1 cellular context compared by ENCODE assay signal in genomic region chr1:67214420-67215174, GRCh38.
TF ChIP-seq lines count a peak whose summit lies in the region.

No MANE protein-coding gene starts in this region.

TF ChIP-seq in GM12878, 131 proteins besides CTCF, POLR2A, EP300 and RAD21 (continued from another document):
- TF ChIP-seq MTA2 (IDR thresholded peaks at IDR 0.05; ENCODE audit: low read depth) (peak; percentile 74), ETV6 (conservative IDR thresholded peaks at IDR 0.05 in 1 of 2, IDR thresholded peaks at IDR 0.05 in 1 of 2; ENCODE audit: borderline replicate concordance in 1 of 2, low read depth in 1 of 2) (peak in 1 of 2 experiments; percentile 21; a peak in 1 of 4 replicates), IKZF2 (IDR thresholded peaks at IDR 0.05) (peak; percentile 53 to 58; a peak in 3 of 4 replicates), RELB (IDR thresholded peaks at IDR 0.05; ENCODE audit: low read depth) (peak; percentile 71), NFIC (IDR thresholded peaks at IDR 0.05; ENCODE audit: low read depth, low read length) (peak; percentile 69), ZBTB4 (CRISPR knock-in tag; IDR thresholded peaks at IDR 0.05) (no peak), MLLT1 (IDR thresholded peaks at IDR 0.05) (peak; percentile 72; the same call in 1 of the 2 replicates), CHD1 (IDR thresholded peaks at IDR 0.05; ENCODE audit: low read depth, low read length) (no peak), RAD51 (IDR thresholded peaks at IDR 0.05) (peak; percentile 16; the same call in 1 of the 2 replicates), SMARCA5 (IDR thresholded peaks at IDR 0.05) (peak; percentile 24; the same call in 1 of the 2 replicates), ZNF24 (IDR thresholded peaks at IDR 0.05) (0 out of 2 replicates have a peak, but pooled peaks have one; percentile 33), ATF7 (IDR thresholded peaks at IDR 0.05; ENCODE audit: low read depth) (peak; percentile 41; the same call in 1 of the 2 replicates), ZNF207 (IDR thresholded peaks at IDR 0.05; ENCODE audit: borderline replicate concordance) (no peak), NKRF (conservative IDR thresholded peaks at IDR 0.05) (no peak; the same call in 1 of the 2 replicates), SMC3 (IDR thresholded peaks at IDR 0.05; ENCODE audit: borderline replicate concordance, low read length) (peak; percentile 58), ZNF384 (IDR thresholded peaks at IDR 0.05; ENCODE audit: borderline replicate concordance, low read depth, low read length) (peak; percentile 40; the same call in 1 of the 2 replicates), BCLAF1 (IDR thresholded peaks at IDR 0.05) (no peak), DPF2 (IDR thresholded peaks at IDR 0.05) (no peak), BHLHE40 (IDR thresholded peaks at IDR 0.05; ENCODE audit: borderline replicate concordance in 1 of 2, low read depth in 2 of 2, low read length in 1 of 2) (peak; percentile 5 to 58; a peak in 2 of 4 replicates), PAX5 (IDR thresholded peaks at IDR 0.05; ENCODE audit: borderline replicate concordance, low read depth, low read length) (peak; percentile 80), STAT1 (conservative IDR thresholded peaks at IDR 0.05) (no peak), YY1 (IDR thresholded peaks at IDR 0.05; ENCODE audit: low read depth, low read length) (peak; percentile 71; the same call in 1 of the 2 replicates), ZBED1 (IDR thresholded peaks at IDR 0.05; ENCODE audit: borderline replicate concordance) (peak; percentile 65; the same call in 1 of the 2 replicates), RUNX3 (IDR thresholded peaks at IDR 0.05; ENCODE audit: low read length) (peak; percentile 49; the same call in 1 of the 2 replicates), E2F8 (IDR thresholded peaks at IDR 0.05; ENCODE audit: low read depth, partially characterized antibody) (peak; percentile 22), TCF7 (IDR thresholded peaks at IDR 0.05; ENCODE audit: borderline replicate concordance) (peak; percentile 67; the same call in 1 of the 2 replicates), CHD2 (IDR thresholded peaks at IDR 0.05; ENCODE audit: borderline replicate concordance, low read depth, low read length) (0 out of 2 replicates have a peak, but pooled peaks have one; percentile 7), SKIL (IDR thresholded peaks at IDR 0.05; ENCODE audit: low read depth, poor library complexity, severe bottlenecking) (peak; percentile 68), FOXM1 (IDR thresholded peaks at IDR 0.05; ENCODE audit: low read depth, low read length) (peak; percentile 55; the same call in 1 of the 2 replicates), PKNOX1 (IDR thresholded peaks at IDR 0.05) (peak; percentile 32; the same call in 1 of the 2 replicates)
